ENCODE assay signal across 11 cellular contexts in the genomic region with DNA sequence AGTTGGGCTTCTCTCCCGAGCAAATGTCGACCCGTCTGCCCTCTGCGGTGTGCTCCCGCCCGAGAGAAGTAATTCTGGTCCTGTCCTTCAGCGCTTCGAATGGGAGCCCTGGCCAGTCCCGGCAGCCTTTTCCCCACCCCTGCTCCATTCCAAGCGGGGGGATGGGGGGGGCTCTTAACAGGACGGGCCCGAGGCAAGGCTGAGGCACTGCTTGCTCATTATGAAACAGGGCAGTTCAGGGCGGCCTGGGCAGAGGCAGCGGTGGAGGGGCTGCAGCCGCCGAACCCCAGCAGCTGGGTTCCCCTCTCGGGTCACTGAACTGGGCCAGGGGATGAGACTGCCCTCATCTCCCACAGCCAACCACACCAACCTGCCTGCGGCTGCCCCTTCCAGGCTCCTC. TPM values are rescaled to one million over a fixed set of nuclear protein-coding genes. Genes with fewer than 3 reads are reported as not detected.
A peak's percentile ranks its signal among the peaks of the same experiment; 100 is the strongest.
DNase-seq lines count a peak whose midpoint lies in the region; ATAC-seq, FAIRE-seq and TF ChIP-seq lines count a peak whose summit lies in the region.
"Had no signal": no experiment of that assay in that cellular context is flagged by ENCODE, and none has a peak within 500 bp of the region (broad histone marks: within the 10 kb centered on the region; RNA-seq: fewer than 3 reads in every experiment).

No MANE protein-coding gene starts in this region.

- no peak overlapping the region for H3K27ac ChIP-seq in astrocyte (ENCODE audit: low read depth, low read length)
- H3K27ac ChIP-seq in heart right ventricle = no peak overlapping the region
- no peak overlapping the region for H3K27ac ChIP-seq in osteoblast (ENCODE audit: low read depth, low read length)
- H3K27ac ChIP-seq: C4-2B had no signal

- peak; percentile 53 to 75 (median 67) for ATAC-seq in heart right ventricle

- FAIRE-seq in astrocyte (lab: Jason Lieb, UNC) = no peak

- H3K27ac Mint-ChIP-seq in astrocyte (ENCODE audit: unreplicated experiment) = peak overlapping the region; percentile 62

- peaks cover 23% of the 10 kb centered on the region for H3K4me1 Mint-ChIP-seq in astrocyte (ENCODE audit: low read depth, unreplicated experiment)

- DNase-seq in COLO668 (lab: John Stamatoyannopoulos, UW; ENCODE audit: unreplicated experiment) (peak; percentile 75), astrocyte (ENCODE audit: low read depth) (peak; percentile 52), heart right ventricle (peak; percentile 33 to 34), osteoblast (ENCODE audit: insufficient read length, low spot score, missing footprints) (peak; percentile 53), T-helper 2 cell (no peak)
- DNase-seq in stimulated activated CD4-positive, alpha-beta T cell treated with anti-CD3 and anti-CD28 coated beads, Interleukin-15, amount 100 ng/mL, for 24 hours = no peak
- DNase-seq in activated CD4-positive, alpha-beta T cell treated with anti-CD3 and anti-CD28 coated beads, Interleukin-2, amount 50 U/mL, for 48 hours = no peak
- DNase-seq in activated CD8-positive, alpha-beta memory T cell treated with anti-CD3 and anti-CD28 coated beads for 24 hours = no peak
- DNase-seq: NCI-H146 had no signal

- peaks cover 14% of the 10 kb centered on the region for H3K36me3 Mint-ChIP-seq in astrocyte (ENCODE audit: low read depth, unreplicated experiment)
- H3K36me3 Mint-ChIP-seq: memory B cell had no signal

- intact Hi-C loops in heart right ventricle (cut with DNase I) = no loop called here

- H3K79me2 ChIP-seq in astrocyte (ENCODE audit: insufficient read depth, low read length) (no peaks in the 10 kb centered on the region), osteoblast (ENCODE audit: insufficient read depth, low read length) (no peaks in the 10 kb centered on the region)

- H3K4me1 ChIP-seq in astrocyte (ENCODE audit: insufficient read depth, low read length) (peaks cover 15% of the 10 kb centered on the region), heart right ventricle (peaks cover 3 to 24% (median 15%) of the 10 kb centered on the region in 9 donors), osteoblast (ENCODE audit: insufficient read depth, low read length) (peaks cover 13% of the 10 kb centered on the region)

- no peaks in the 10 kb centered on the region for H3K36me3 ChIP-seq in astrocyte (ENCODE audit: insufficient read depth, low read length)
- peaks cover 0 to 12% (median 0%) of the 10 kb centered on the region in 9 donors for H3K36me3 ChIP-seq in heart right ventricle
- no peaks in the 10 kb centered on the region for H3K36me3 ChIP-seq in osteoblast (ENCODE audit: insufficient read depth, low read length)

- TF ChIP-seq CTCF in astrocyte (IDR thresholded peaks at IDR 0.05; ENCODE audit: insufficient read depth, low read depth, low read length) = no peak
- TF ChIP-seq CTCF in heart right ventricle (IDR thresholded peaks at IDR 0.05) = no peak
- TF ChIP-seq CTCF in osteoblast (IDR thresholded peaks at IDR 0.05; ENCODE audit: extremely low read depth, low read depth, low read length) = no peak

- H3K9ac ChIP-seq in astrocyte (ENCODE audit: low read length) = peak overlapping the region; percentile 62

- no peak overlapping the region for H3K4me3 Mint-ChIP-seq in astrocyte (ENCODE audit: unreplicated experiment)
- H3K4me3 Mint-ChIP-seq: memory B cell had no signal

- no peaks in the 10 kb centered on the region for H3K9me3 ChIP-seq in astrocyte (ENCODE audit: insufficient read depth, low read depth, low read length)
- no peaks in the 10 kb centered on the region for H3K9me3 ChIP-seq in heart right ventricle
- no peaks in the 10 kb centered on the region for H3K9me3 ChIP-seq in osteoblast (ENCODE audit: low read depth, low read length)

- H2AFZ ChIP-seq in astrocyte (ENCODE audit: low read depth, low read length) (no peak overlapping the region), osteoblast (ENCODE audit: low read length) (no peak overlapping the region)

- peaks cover 2% of the 10 kb centered on the region for H3K9me3 Mint-ChIP-seq in astrocyte (ENCODE audit: unreplicated experiment)
- H3K9me3 Mint-ChIP-seq: memory B cell had no signal

- H4K20me1 ChIP-seq in astrocyte (ENCODE audit: insufficient read depth, low read length) (peaks cover 46% of the 10 kb centered on the region), osteoblast (ENCODE audit: insufficient read depth, low read length) (peaks cover 5% of the 10 kb centered on the region)

- H3K27me3 Mint-ChIP-seq in astrocyte (ENCODE audit: low read depth, unreplicated experiment) = no peaks in the 10 kb centered on the region

- 28 to 30% methylated on average over 18 of the region's 18 CpGs for WGBS in heart right ventricle, 2 donors

- peak overlapping the region; percentile 72 for H3K4me2 ChIP-seq in astrocyte (ENCODE audit: low read length)
- H3K4me2 ChIP-seq in osteoblast (ENCODE audit: insufficient read depth, low read length) = peak overlapping the region; percentile 69

- H3K27me3 ChIP-seq in astrocyte (ENCODE audit: insufficient read depth, low read length) = no peaks in the 10 kb centered on the region
- H3K27me3 ChIP-seq in heart right ventricle = no peaks in the 10 kb centered on the region
- H3K27me3 ChIP-seq in osteoblast (ENCODE audit: insufficient read depth, low read length) = no peaks in the 10 kb centered on the region

- H3K4me3 ChIP-seq in astrocyte (ENCODE audit: insufficient read depth, low read depth, low read length) (no peak overlapping the region), heart right ventricle (peak overlapping the region in 5 of 10 donors; percentile 22 to 35 (median 32)), osteoblast (ENCODE audit: insufficient read depth, low read length) (peak overlapping the region; percentile 18)

RNA-seq across cellular contexts. Expression of gene BACE1-AS, which starts 9.2 kb away (rescaled TPM):
- total RNA-seq in astrocyte = 6.7 and 6.8 TPM in 2 replicates
- total RNA-seq in heart right ventricle = 10 to 100 TPM in 8 of 10 donors, 1 to 10 TPM in 2; 8.5 to 16.9 (median 11.9) TPM
- polyA plus RNA-seq in heart right ventricle = 10 to 100 TPM in 1 of 2 donors, 1 to 10 TPM in 1; 3.9 to 20.0 TPM
- 3.5 and 4.0 TPM in 2 replicates for total RNA-seq in osteoblast

RNA-seq across cellular contexts. Expression of gene BACE1, which starts 15.8 kb away (rescaled TPM):
- total RNA-seq in astrocyte (32.6 and 37.2 TPM in 2 replicates), heart right ventricle (10 to 100 TPM; 10.8 to 18.7 (median 15.1) TPM), osteoblast (45.6 and 52.7 TPM in 2 replicates)
- 1 to 10 TPM; 4.6 to 7.8 TPM for polyA plus RNA-seq in heart right ventricle

RNA-seq across cellular contexts. Expression of gene CEP164, which starts 27.4 kb away (rescaled TPM):
- total RNA-seq in astrocyte = 36.1 and 40.5 TPM in 2 replicates
- 1 to 10 TPM; 3.5 to 10.0 (median 6.6) TPM for total RNA-seq in heart right ventricle
- polyA plus RNA-seq in heart right ventricle = 10 to 100 TPM in 1 of 2 donors, 1 to 10 TPM in 1; 3.8 to 17.9 TPM
- total RNA-seq in osteoblast = 38.0 and 40.7 TPM in 2 replicates

Comparison
In these comparisons a context has a peak if more than half of its experiments do, and no peak if none do; other contexts are left out.
1. DNase-seq: peak in COLO668 (single experiment), astrocyte (single experiment), heart right ventricle (2 of 2) and osteoblast (single experiment); none in stimulated activated CD4-positive, alpha-beta T cell treated with anti-CD3 and anti-CD28 coated beads, Interleukin-15, amount 100 ng/mL, for 24 hours (single experiment), T-helper 2 cell (0 of 5), activated CD4-positive, alpha-beta T cell treated with anti-CD3 and anti-CD28 coated beads, Interleukin-2, amount 50 U/mL, for 48 hours (0 of 2) and activated CD8-positive, alpha-beta memory T cell treated with anti-CD3 and anti-CD28 coated beads for 24 hours (single experiment).